8 cellular contexts compared by ENCODE assay signal in the genomic region with DNA sequence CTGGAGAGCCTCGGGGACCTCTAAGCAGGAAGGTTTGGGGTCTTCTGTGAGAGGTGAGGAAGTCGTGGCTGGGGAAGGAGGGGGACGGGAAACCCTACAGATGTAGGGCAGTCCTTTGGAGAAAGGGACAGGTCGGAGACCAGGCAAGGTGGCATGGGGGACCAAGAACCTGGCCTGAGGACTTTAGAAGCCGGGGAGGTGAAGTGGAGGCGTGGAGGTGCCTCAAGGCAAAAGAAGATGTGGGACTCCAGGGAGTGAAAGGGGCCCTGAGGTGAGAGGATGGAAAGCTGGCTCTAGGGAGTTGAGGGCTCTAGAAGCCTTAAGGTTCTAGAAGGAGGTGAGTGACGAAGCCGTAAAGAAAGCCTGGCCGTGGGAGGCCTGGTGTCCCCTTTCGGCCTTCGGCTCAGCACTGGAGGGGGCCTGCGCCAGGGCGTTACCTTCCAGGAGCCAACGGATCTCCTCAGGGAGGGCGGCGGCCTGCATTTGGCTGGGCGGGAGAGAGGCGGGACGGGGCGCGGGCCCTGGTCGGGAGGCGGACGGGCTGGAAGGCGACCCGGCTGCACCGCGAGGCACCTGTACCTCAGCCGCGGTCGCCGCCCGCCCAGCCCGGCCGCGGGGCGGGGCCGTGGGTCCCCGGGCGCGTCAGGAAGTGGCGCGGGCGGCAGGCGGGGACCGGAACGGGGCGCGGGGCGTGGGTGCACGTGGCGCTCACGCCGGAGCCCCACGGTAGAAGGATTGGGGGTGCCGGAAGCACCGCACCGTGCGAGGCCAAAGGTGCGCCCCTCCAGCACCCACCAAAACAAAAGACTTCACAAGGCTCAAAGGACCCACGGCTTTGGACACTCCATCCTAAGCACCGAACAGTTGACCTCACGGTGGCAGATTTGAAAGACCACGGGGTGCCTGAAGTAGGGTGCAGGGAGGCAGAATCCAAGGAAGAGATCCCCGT. TPM values are rescaled to one million over a fixed set of nuclear protein-coding genes. Genes with fewer than 3 reads are reported as not detected.
DNase-seq lines count a peak whose midpoint lies in the region; ATAC-seq lines count a peak whose summit lies in the region.

A gene (minus strand): TSS at position 577 of the 949 bp plus-strand sequence.

- DNase-seq in CD4-positive, CD25-positive, alpha-beta regulatory T cell: peak; percentile 64 to 85 (median 76)
- DNase-seq in H7 (peak; percentile 88), retina (peak; percentile 28), dedifferentiated amniotic fluid mesenchymal stem cell (ENCODE audit: extremely low spot score) (no peak)
- peak; percentile 31 to 60 (median 42) for DNase-seq in activated CD4-positive, CD25-positive, alpha-beta regulatory T cell (lab: John Stamatoyannopoulos, UW)

- H3K36me3 Mint-ChIP-seq in CD4-positive, CD25-positive, alpha-beta regulatory T cell: peaks cover 7% of the 10 kb centered on the region

- H3K9me3 Mint-ChIP-seq in CD4-positive, CD25-positive, alpha-beta regulatory T cell: no peaks in the 10 kb centered on the region

- peaks cover 54% of the 10 kb centered on the region for H3K4me1 ChIP-seq in CD4-positive, CD25-positive, alpha-beta regulatory T cell (ENCODE audit: control insufficient read depth, insufficient read depth, low read length, poor library complexity, severe bottlenecking)
- peaks cover 0 to 7% of the 10 kb centered on the region in 2 donors for H3K4me1 ChIP-seq in duodenal mucosa (ENCODE audit: control insufficient read depth in 1 of 2, insufficient read depth in 2 of 2, low read length in 2 of 2)

- peaks cover 32 to 81% (median 63%) of the 10 kb centered on the region in 4 donors for H3K4me1 Mint-ChIP-seq in CD4-positive, CD25-positive, alpha-beta regulatory T cell

- peak within 1 kb of the TSS; percentile 95 to 99 (median 96) for H3K4me3 Mint-ChIP-seq in CD4-positive, CD25-positive, alpha-beta regulatory T cell

- peak within 1 kb of the TSS; percentile 85 for H3K27ac ChIP-seq in CD4-positive, CD25-positive, alpha-beta regulatory T cell (ENCODE audit: insufficient read depth, low read length, poor library complexity, severe bottlenecking)
- peak within 1 kb of the TSS; percentile 52 for H3K27ac ChIP-seq in duodenal mucosa (ENCODE audit: low read depth, low read length)

- H3K4me3 ChIP-seq in CD4-positive, CD25-positive, alpha-beta regulatory T cell (ENCODE audit: low read depth, low read length): peak within 1 kb of the TSS; percentile 98
- H3K4me3 ChIP-seq in H7 (ENCODE audit: insufficient read depth, low read depth, low read length) (peak within 1 kb of the TSS; percentile 27), duodenal mucosa (ENCODE audit: low read depth in 1 of 2, low read length in 2 of 2) (peak within 1 kb of the TSS; percentile 46 to 66)

- H3K36me3 ChIP-seq in CD4-positive, CD25-positive, alpha-beta regulatory T cell (ENCODE audit: control insufficient read depth, insufficient read depth, low read length): no peaks in the 10 kb centered on the region
- H3K36me3 ChIP-seq in H7 (replicated peaks; ENCODE audit: control insufficient read depth, insufficient read depth, low read length) (no peaks in the 10 kb centered on the region), duodenal mucosa (ENCODE audit: control insufficient read depth in 1 of 2, insufficient read depth in 2 of 2, low read length in 2 of 2) (no peaks in the 10 kb centered on the region)

- peak within 1 kb of the TSS; percentile 15 to 57 for H3K9ac ChIP-seq in duodenal mucosa (ENCODE audit: low read depth in 1 of 2, low read length in 2 of 2)

- peak within 1 kb of the TSS; percentile 95 to 100 (median 100) for H3K27ac Mint-ChIP-seq in CD4-positive, CD25-positive, alpha-beta regulatory T cell

- H3K27me3 ChIP-seq in CD4-positive, CD25-positive, alpha-beta regulatory T cell (ENCODE audit: control insufficient read depth, insufficient read depth, low read length): no peaks in the 10 kb centered on the region
- H3K27me3 ChIP-seq in H7 (ENCODE audit: control insufficient read depth, insufficient read depth, low read length) (peaks cover 28% of the 10 kb centered on the region), duodenal mucosa (ENCODE audit: control insufficient read depth in 1 of 2, insufficient read depth in 2 of 2, low read length in 2 of 2) (peaks cover 43 to 51% of the 10 kb centered on the region in 2 donors)

- no peaks in the 10 kb centered on the region for H3K9me3 ChIP-seq in CD4-positive, CD25-positive, alpha-beta regulatory T cell (ENCODE audit: control insufficient read depth in 2 of 2, low read length in 2 of 2)
- no peaks in the 10 kb centered on the region for H3K9me3 ChIP-seq in duodenal mucosa (ENCODE audit: control insufficient read depth in 1 of 2, low read length in 2 of 2)

- no peaks in the 10 kb centered on the region for H3K27me3 Mint-ChIP-seq in CD4-positive, CD25-positive, alpha-beta regulatory T cell

- ATAC-seq in CD4-positive, CD25-positive, alpha-beta regulatory T cell (ENCODE audit: low read depth in 2 of 2): peak; percentile 71 to 76
- ATAC-seq in HG02970 (IDR thresholded peaks at IDR 0.05; ENCODE audit: low FRiP score, unreplicated experiment): no peak
- ATAC-seq in HG03520 (IDR thresholded peaks at IDR 0.05; ENCODE audit: unreplicated experiment): no peak

RNA-seq across cellular contexts. Expression of the gene that starts here (rescaled TPM):
- total RNA-seq in CD4-positive, CD25-positive, alpha-beta regulatory T cell: 196 TPM
- polyA plus RNA-seq in CD4-positive, CD25-positive, alpha-beta regulatory T cell: 100 to 1,000 TPM; 348 to 554 (median 391) TPM
- total RNA-seq in H7 (2014; rRNA removed; shearing (Covaris generic)): not detected in 2 replicates

Comparison
In these comparisons a context has a peak if more than half of its experiments do, and no peak if none do; other contexts are left out.
1. RNA of the gene that starts here (total RNA-seq): 196 TPM in CD4-positive, CD25-positive, alpha-beta regulatory T cell (single experiment); not detected in H7; every median in the first group is over 100 times any median in the second.
2. Peak in DNase-seq and H3K4me3 ChIP-seq in H7; RNA of the gene not detected or under 1 TPM.
3. ATAC-seq: peak in CD4-positive, CD25-positive, alpha-beta regulatory T cell (2 of 2); none in HG02970 (single experiment) and HG03520 (single experiment).
4. H3K4me3 ChIP-seq: peak in every context shown above with its lines; median percentile 98 in CD4-positive, CD25-positive, alpha-beta regulatory T cell; 56 in duodenal mucosa; 27 in H7.